In genomic region chr10:56624082-56624481, GRCh38 we compare ENCODE assay signal across 16 cellular contexts.
DNase-seq lines count a peak whose midpoint lies in the region; ATAC-seq and TF ChIP-seq lines count a peak whose summit lies in the region.
"Had no signal": no experiment of that assay in that cellular context is flagged by ENCODE, and none has a peak within 500 bp of the region (broad histone marks: within the 10 kb centered on the region; RNA-seq: fewer than 3 reads in every experiment).

No MANE protein-coding gene starts in this region.

- H3K9ac ChIP-seq in mesenchymal stem cell (ENCODE audit: low read length) (no peak overlapping the region), smooth muscle cell (ENCODE audit: low read depth) (no peak overlapping the region)

- no peak overlapping the region for H2AFZ ChIP-seq in mesenchymal stem cell (ENCODE audit: low read depth, low read length)
- H2AFZ ChIP-seq in smooth muscle cell (ENCODE audit: low read depth) = no peak overlapping the region
- H2AFZ ChIP-seq: hepatocyte had no signal

- H4K91ac ChIP-seq in mesenchymal stem cell (ENCODE audit: low read length) = no peak overlapping the region

- no peak overlapping the region for H3K14ac ChIP-seq in mesenchymal stem cell (ENCODE audit: low read length in 2 of 2)

- H3K79me1 ChIP-seq in mesenchymal stem cell (replicated peaks; ENCODE audit: low read length, poor library complexity, severe bottlenecking) = no peaks in the 10 kb centered on the region

- H3K18ac ChIP-seq in mesenchymal stem cell (ENCODE audit: low read depth in 1 of 2, low read length in 2 of 2) = no peak overlapping the region

- H3K4me3 ChIP-seq in mesenchymal stem cell (ENCODE audit: insufficient read depth in 1 of 2, low read depth in 1 of 2, low read length in 2 of 2) = no peak overlapping the region
- no peak overlapping the region for H3K4me3 ChIP-seq in smooth muscle cell
- H3K4me3 ChIP-seq: hepatocyte, left lung had no signal

- H3K27me3 ChIP-seq in foreskin keratinocyte (no peaks in the 10 kb centered on the region), mesenchymal stem cell (ENCODE audit: control insufficient read depth in 1 of 2, insufficient read depth in 1 of 2, low read length in 2 of 2) (no peaks in the 10 kb centered on the region), smooth muscle cell (ENCODE audit: low read depth) (no peaks in the 10 kb centered on the region)
- H3K27me3 ChIP-seq: hepatocyte, left lung had no signal

- H3K23ac ChIP-seq in mesenchymal stem cell (ENCODE audit: low read length in 2 of 2) = no peak overlapping the region

- no peaks in the 10 kb centered on the region for H3K4me1 ChIP-seq in foreskin keratinocyte
- H3K4me1 ChIP-seq in mesenchymal stem cell (ENCODE audit: control insufficient read depth, insufficient read depth, low read depth, low read length) = no peaks in the 10 kb centered on the region
- H3K4me1 ChIP-seq in smooth muscle cell (ENCODE audit: low read depth) = no peaks in the 10 kb centered on the region
- H3K4me1 ChIP-seq: left lung had no signal

- no peak overlapping the region for H2BK12ac ChIP-seq in mesenchymal stem cell (ENCODE audit: low read length in 2 of 2)

- peak; percentile 47 for ATAC-seq in GM18858 (IDR thresholded peaks at IDR 0.05; ENCODE audit: unreplicated experiment)
- ATAC-seq in GM21390 (IDR thresholded peaks at IDR 0.05; ENCODE audit: unreplicated experiment) = peak; percentile 72
- peak; percentile 69 for ATAC-seq in HG02938 (IDR thresholded peaks at IDR 0.05; ENCODE audit: unreplicated experiment)
- peak; percentile 46 for ATAC-seq in HG03565 (IDR thresholded peaks at IDR 0.05; ENCODE audit: unreplicated experiment)
- ATAC-seq in foreskin keratinocyte = no peak
- ATAC-seq: left lung, SK-N-SH treated with all-trans-retinoic acid at 6 μM for 48 hours had no signal

- no peak overlapping the region for H3K4me2 ChIP-seq in mesenchymal stem cell (ENCODE audit: low read length, poor library complexity, severe bottlenecking)
- H3K4me2 ChIP-seq in smooth muscle cell = no peak overlapping the region
- H3K4me2 ChIP-seq: hepatocyte had no signal

- no peak overlapping the region for H2AK5ac ChIP-seq in mesenchymal stem cell (ENCODE audit: low read length, severe bottlenecking)

- H2BK15ac ChIP-seq in mesenchymal stem cell (ENCODE audit: low read depth, poor library complexity, severe bottlenecking) = no peak overlapping the region

- H2BK5ac ChIP-seq in mesenchymal stem cell (ENCODE audit: low read depth, low read length, poor library complexity, severe bottlenecking) = no peak overlapping the region

- TF ChIP-seq CTCF in foreskin keratinocyte (conservative IDR thresholded peaks at IDR 0.05) (no peak), smooth muscle cell (IDR thresholded peaks at IDR 0.05; ENCODE audit: borderline replicate concordance, insufficient read depth, poor library complexity, severe bottlenecking) (no peak)

- H3K9me3 ChIP-seq in mesenchymal stem cell (ENCODE audit: control insufficient read depth, low read length) = no peaks in the 10 kb centered on the region
- H3K9me3 ChIP-seq in smooth muscle cell (replicated peaks; ENCODE audit: low read depth) = no peaks in the 10 kb centered on the region
- H3K9me3 ChIP-seq: left lung had no signal

- H3K36me3 ChIP-seq in mesenchymal stem cell (ENCODE audit: control insufficient read depth in 1 of 2, insufficient read depth in 2 of 2, low read depth in 1 of 2, low read length in 2 of 2) = no peaks in the 10 kb centered on the region
- H3K36me3 ChIP-seq in smooth muscle cell (ENCODE audit: low read depth) = no peaks in the 10 kb centered on the region
- H3K36me3 ChIP-seq: left lung had no signal

- H3F3A ChIP-seq in smooth muscle cell (ENCODE audit: low read depth) = no peaks in the 10 kb centered on the region

- H3K79me2 ChIP-seq in smooth muscle cell (ENCODE audit: low read depth) = no peaks in the 10 kb centered on the region
- H3K79me2 ChIP-seq: hepatocyte had no signal

- no peaks in the 10 kb centered on the region for H4K20me1 ChIP-seq in smooth muscle cell (ENCODE audit: low read depth)

- H3K27ac ChIP-seq in foreskin keratinocyte (no peak overlapping the region), mesenchymal stem cell (ENCODE audit: low read length, poor library complexity, severe bottlenecking) (no peak overlapping the region), smooth muscle cell (ENCODE audit: low read depth) (no peak overlapping the region)
- H3K27ac ChIP-seq: epithelial cell of prostate, hepatocyte, left lung, VCaP had no signal

- H4K8ac ChIP-seq in mesenchymal stem cell (ENCODE audit: low read length) = no peak overlapping the region

- H3K4ac ChIP-seq in mesenchymal stem cell (ENCODE audit: low read depth in 1 of 2, low read length in 2 of 2) = no peak overlapping the region

- DNase-seq in stimulated activated naive CD4-positive, alpha-beta T cell treated with Interleukin-2 at 50 U/mL for 16 hours (lab: John Stamatoyannopoulos, UW) = no peak
- DNase-seq in foreskin keratinocyte (no peak), mesenchymal stem cell (no peak), smooth muscle cell (lab: John Stamatoyannopoulos, UW; ENCODE audit: unreplicated experiment) (no peak)
- DNase-seq: AML-193, cerebellar nuclear complex, left lung, NCI-H2029 had no signal

- H2BK120ac ChIP-seq in mesenchymal stem cell (ENCODE audit: low read depth, low read length) = no peak overlapping the region
